Comparison of ENCODE assay signal across 8 cellular contexts in the genomic region with DNA sequence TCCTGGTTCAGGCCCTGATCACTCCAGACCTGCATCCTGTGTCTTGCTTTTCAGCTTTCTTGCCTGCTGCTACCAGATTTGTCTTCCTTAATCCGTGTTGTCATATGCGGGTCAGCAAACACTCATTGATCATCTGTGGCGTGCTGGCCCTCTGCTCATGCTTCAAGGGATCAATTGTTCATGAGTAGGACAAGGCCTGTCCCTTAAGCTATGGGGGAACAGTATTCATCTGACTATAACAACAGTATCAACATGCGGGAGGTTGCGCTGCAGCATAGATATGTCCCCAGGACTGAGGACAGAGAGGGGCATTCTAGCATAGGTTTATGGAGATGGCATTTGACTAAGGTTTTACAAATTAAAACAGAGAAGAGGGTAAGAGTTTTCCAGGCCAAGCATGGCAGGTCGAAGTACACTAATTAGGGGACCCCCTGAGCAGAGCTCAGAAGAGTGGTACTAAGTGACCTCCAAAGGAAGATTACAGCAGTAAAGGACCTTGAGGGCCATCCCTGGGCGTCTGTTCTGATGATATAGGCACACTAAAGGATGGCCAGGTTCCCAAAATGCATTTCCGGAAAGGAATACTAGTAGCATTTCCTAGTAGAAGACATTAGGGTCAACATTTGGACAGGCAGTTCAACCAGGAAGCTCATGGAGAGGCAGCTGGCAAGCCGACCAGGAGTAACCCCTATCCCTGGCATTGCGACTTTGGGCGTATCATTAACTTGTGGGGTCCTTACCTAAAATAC. TPM values are rescaled to one million over a fixed set of nuclear protein-coding genes. Genes with fewer than 3 reads are reported as not detected.
DNase-seq lines count a peak whose midpoint lies in the region; ATAC-seq, FAIRE-seq and TF ChIP-seq lines count a peak whose summit lies in the region.

No MANE protein-coding gene starts in this region.

- H3K27me3 Mint-ChIP-seq in nephron progenitor cell (ENCODE audit: low read depth, poor library complexity), result peaks cover 14% of the 10 kb centered on the region

- TF ChIP-seq CTCF in AG09309 (IDR thresholded peaks at IDR 0.05; ENCODE audit: control insufficient read depth, insufficient read depth, low read depth, low read length, missing control alignments) (no peak), HEK293 (tag by site-specific recombination; IDR thresholded peaks at IDR 0.05) (no peak), bronchial epithelial cell (IDR thresholded peaks at IDR 0.05; ENCODE audit: insufficient read depth, low read length, severe bottlenecking) (no peak), nephron progenitor cell (IDR thresholded peaks at IDR 0.05) (no peak)

- H3K27me3 ChIP-seq in bronchial epithelial cell (ENCODE audit: control insufficient read depth, insufficient read depth, low read length), result no peaks in the 10 kb centered on the region
- no peaks in the 10 kb centered on the region for H3K27me3 ChIP-seq in mucosa of stomach (ENCODE audit: control insufficient read depth, insufficient read depth, low read length)

- POLR2A ChIA-PET in HEK293 (lab: Yijun Ruan, JAX), result interaction anchor here (0.7 to 2.4 kb wide), 7 partner anchors 9 to 69 kb away, joined by 3 to 19 read pairs (median 4); a partner anchor contains a TSS

- no peaks in the 10 kb centered on the region for H3K9me3 Mint-ChIP-seq in nephron progenitor cell

- H3K27ac ChIP-seq in HEK293 (ENCODE audit: extremely low read depth, low read depth, low read length), result no peak overlapping the region

- H3K4me1 ChIP-seq in HEK293 (ENCODE audit: control insufficient read depth, insufficient read depth, low read length) (no peaks in the 10 kb centered on the region), mucosa of stomach (ENCODE audit: control insufficient read depth, insufficient read depth, low read length) (peaks cover 8% of the 10 kb centered on the region)

- H3K4me3 Mint-ChIP-seq in nephron progenitor cell, result no peak overlapping the region

- no peaks in the 10 kb centered on the region for H3K36me3 Mint-ChIP-seq in nephron progenitor cell (ENCODE audit: low read depth)

- H3K36me3 ChIP-seq in HEK293 (ENCODE audit: control insufficient read depth in 2 of 2, insufficient read depth in 1 of 2, low read length in 2 of 2) (peaks cover 0 to 2% of the 10 kb centered on the region in 2 experiments; a peak in 1 of 3 replicates), bronchial epithelial cell (ENCODE audit: control insufficient read depth, insufficient read depth, low read length) (no peaks in the 10 kb centered on the region), mucosa of stomach (ENCODE audit: control insufficient read depth, insufficient read depth, low read length) (no peaks in the 10 kb centered on the region)

- peak overlapping the region; percentile 94 for H3K9ac ChIP-seq in mucosa of stomach (ENCODE audit: low read length)

- FAIRE-seq in bronchial epithelial cell (lab: Jason Lieb, UNC), result no peak
- FAIRE-seq in frontal cortex (lab: Jason Lieb, UNC), result no peak

- CTCF ChIA-PET in HEK293 (lab: Yijun Ruan, JAX), result no interaction called here

- DNase-seq in AG09309 (ENCODE audit: low read depth), result no peak
- no peak for DNase-seq in bronchial epithelial cell (ENCODE audit: low read depth)
- DNase-seq in frontal cortex (ENCODE audit: low spot score in 2 of 2), result no peak
- DNase-seq in nephron progenitor cell, result no peak

- H3K9me3 ChIP-seq in HEK293 (ENCODE audit: control insufficient read depth, insufficient read depth, low read depth, low read length) (no peaks in the 10 kb centered on the region), mucosa of stomach (ENCODE audit: control insufficient read depth, low read length) (no peaks in the 10 kb centered on the region)

- peaks cover 23% of the 10 kb centered on the region for H3K4me1 Mint-ChIP-seq in nephron progenitor cell

- peak overlapping the region; percentile 80 for H3K4me3 ChIP-seq in AG09309 (ENCODE audit: control insufficient read depth, low read depth, low read length)
- H3K4me3 ChIP-seq in HEK293 (ENCODE audit: low read depth, low read length), result peak overlapping the region; percentile 36
- H3K4me3 ChIP-seq in bronchial epithelial cell (ENCODE audit: low read depth, low read length), result peak overlapping the region; percentile 96
- H3K4me3 ChIP-seq in mucosa of stomach (ENCODE audit: low read length), result peak overlapping the region; percentile 81

- H3K27ac Mint-ChIP-seq in nephron progenitor cell, result no peak overlapping the region

- no peak for ATAC-seq in GM18909 (IDR thresholded peaks at IDR 0.05; ENCODE audit: poor library complexity, unreplicated experiment)
- ATAC-seq in HG03442 (IDR thresholded peaks at IDR 0.05; ENCODE audit: unreplicated experiment), result no peak

TF ChIP-seq in HEK293, 187 proteins besides CTCF, POLR2A, EP300 and RAD21:
- TF ChIP-seq MEIS1 (CRISPR knock-in tag; IDR thresholded peaks at IDR 0.05; ENCODE audit: borderline replicate concordance) (no peak), ZNF792 (tag by site-specific recombination; IDR thresholded peaks at IDR 0.05) (no peak), ZNF701 (tag by site-specific recombination; IDR thresholded peaks at IDR 0.05) (no peak), ZNF423 (tag by site-specific recombination; IDR thresholded peaks at IDR 0.05) (no peak), ZNF114 (tag by site-specific recombination; IDR thresholded peaks at IDR 0.05) (no peak), HOXD13 (CRISPR knock-in tag; IDR thresholded peaks at IDR 0.05; ENCODE audit: borderline replicate concordance) (no peak), ZNF157 (tag by site-specific recombination; IDR thresholded peaks at IDR 0.05) (no peak)

RNA-seq across cellular contexts. Expression of a gene that starts 0.8 kb away (rescaled TPM):
- total RNA-seq in bronchial epithelial cell (15.3 and 18.8 TPM in 2 replicates), frontal cortex (14.7 TPM)

RNA-seq across cellular contexts. Expression of a gene that starts 11.5 kb away (rescaled TPM):
- total RNA-seq in bronchial epithelial cell, result 17.1 and 20.9 TPM in 2 replicates
- total RNA-seq in frontal cortex, result 31.4 TPM

RNA-seq across cellular contexts. Expression of a gene that starts 21.7 kb away (rescaled TPM):
- total RNA-seq in bronchial epithelial cell (19.7 and 22.7 TPM in 2 replicates), frontal cortex (19.6 TPM)

Comparison
In these comparisons a context has a peak if more than half of its experiments do, and no peak if none do; other contexts are left out.
1. H3K4me3 ChIP-seq: peak in every context shown above with its lines; median percentile 96 in bronchial epithelial cell; 81 in mucosa of stomach; 80 in AG09309; 36 in HEK293.